ENCODE assay signal across 8 cellular contexts in the genomic region with DNA sequence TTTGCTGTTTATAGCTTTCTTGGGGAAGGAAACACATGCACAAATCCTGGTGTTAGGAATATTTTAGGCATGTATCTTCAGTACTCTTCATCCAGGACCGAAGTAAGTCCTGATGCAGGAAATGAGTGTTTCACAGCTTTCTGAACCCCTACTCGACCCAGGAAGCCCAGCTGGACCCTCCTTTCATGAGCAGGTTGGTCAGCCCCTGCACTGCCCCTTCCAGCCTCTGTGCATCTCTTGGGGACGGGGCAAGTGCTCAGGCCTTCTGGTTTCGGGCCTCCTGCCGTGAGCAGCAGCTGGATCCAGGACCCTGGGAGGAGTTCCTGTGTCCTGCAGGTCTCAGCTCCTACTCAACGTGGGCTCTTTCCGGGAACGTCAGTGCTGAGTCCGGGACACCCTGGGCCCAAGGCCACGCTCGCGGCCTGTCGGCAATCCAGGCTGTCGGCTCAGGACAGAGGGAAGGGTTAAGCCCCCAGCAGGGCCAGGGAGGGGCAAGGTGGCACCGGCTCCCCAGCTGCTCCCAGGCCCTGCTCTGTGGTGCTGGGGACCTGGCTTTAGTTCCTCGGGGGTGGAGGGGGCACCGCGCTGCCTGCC. TPM values are rescaled to one million over a fixed set of nuclear protein-coding genes. Genes with fewer than 3 reads are reported as not detected.
A peak's percentile ranks its signal among the peaks of the same experiment; 100 is the strongest.
DNase-seq lines count a peak whose midpoint lies in the region; ATAC-seq, FAIRE-seq and TF ChIP-seq lines count a peak whose summit lies in the region.
"Not testable (repeated sequence)": the region's sequence is repeated elsewhere in the genome, so short reads cannot be mapped to it uniquely, and the experiment has no call there.

No MANE protein-coding gene starts in this region.

- peak overlapping the region; percentile 88 for H3K4me3 Mint-ChIP-seq in T-helper 1 cell treated with Interleukin-12 subunit alpha and Interleukin-12 subunit beta and Interleukin-4 antibody, amounts not matched to agents 30 μg/mL and 1 μg/mL, for 36 hours
- H3K4me3 Mint-ChIP-seq in immature natural killer cell, result peak overlapping the region; percentile 90 to 99 (median 92)
- peak overlapping the region; percentile 90 to 100 (median 94) for H3K4me3 Mint-ChIP-seq in naive thymus-derived CD8-positive, alpha-beta T cell

- BruUV-seq in endothelial cell of umbilical vein (replicated peaks; lab: Mats Ljungman, UMichigan), result not testable (repeated sequence)

- dilution Hi-C loops in endothelial cell of umbilical vein (cut with MboI; ENCODE audit: extremely low pct_ligation_motif_present, low sequenced_read_pairs), result not testable (repeated sequence)

- not testable (repeated sequence) for H3K27me3 ChIP-seq in H7 (ENCODE audit: control insufficient read depth, insufficient read depth, low read length); adipocyte (replicated peaks; ENCODE audit: control insufficient read depth, insufficient read depth, low read length); endothelial cell of umbilical vein (ENCODE audit: control insufficient read depth in 2 of 2, insufficient read depth in 2 of 2, low read length in 2 of 2); spleen (replicated peaks in 1 of 7)

- not testable (repeated sequence) for H3K36me3 ChIP-seq in H7 (replicated peaks; ENCODE audit: control insufficient read depth, insufficient read depth, low read length); adipocyte (ENCODE audit: control insufficient read depth, insufficient read depth, low read length, severe bottlenecking); endothelial cell of umbilical vein (ENCODE audit: control insufficient read depth in 2 of 2, extremely low read depth in 1 of 2, insufficient read depth in 2 of 2, low read length in 2 of 2); spleen

- WGBS in spleen, 5 donors, result 8 to 16% (median 11%) methylated on average over 2 to 5 of the region's 18 CpGs

- DNase-seq in AG04449 (ENCODE audit: low read depth, low spot score); H7; adipocyte (ENCODE audit: low read depth); endothelial cell of umbilical vein (ENCODE audit: low read depth, low spot score); immature natural killer cell: not testable (repeated sequence)
- DNase-seq in naive thymus-derived CD8-positive, alpha-beta T cell, result peak in 1 of 10 donors; percentile 37
- peak; percentile 80 for DNase-seq in spleen

- not testable (repeated sequence) for H3K9me3 Mint-ChIP-seq in T-helper 1 cell treated with Interleukin-12 subunit alpha and Interleukin-12 subunit beta and Interleukin-4 antibody, amounts not matched to agents 30 μg/mL and 1 μg/mL, for 36 hours; immature natural killer cell; naive thymus-derived CD8-positive, alpha-beta T cell

- peaks cover 13% of the 10 kb centered on the region for H3K79me2 ChIP-seq in endothelial cell of umbilical vein (ENCODE audit: control insufficient read depth, insufficient read depth, low read length)

- peak; percentile 32 for TF ChIP-seq POLR2A in endothelial cell of umbilical vein (IDR thresholded peaks at IDR 0.05; ENCODE audit: low read depth, low read length)
- TF ChIP-seq POLR2A in spleen (IDR thresholded peaks at IDR 0.05), result not testable (repeated sequence)

- H3K9me1 ChIP-seq in endothelial cell of umbilical vein (replicated peaks; ENCODE audit: control insufficient read depth, extremely low read depth, insufficient read depth, low read length), result not testable (repeated sequence)

- not testable (repeated sequence) for H4K20me1 ChIP-seq in endothelial cell of umbilical vein (replicated peaks; ENCODE audit: control insufficient read depth, extremely low read depth, insufficient read depth, low read length)

- intact Hi-C loops in endothelial cell of umbilical vein (cut with micrococcal nuclease) (loop anchor here (5.0 kb wide), 3 partner anchors 73 to 207 kb away; a partner anchor contains a TSS), spleen (cut with DNase I; ENCODE audit: low total_unique reads) (loop anchor here (5.0 kb wide), 1 partner anchor 47 kb away; no protein-coding TSS in a partner anchor)

- H3K9me3 ChIP-seq in adipocyte (ENCODE audit: control insufficient read depth, low read length); endothelial cell of umbilical vein (replicated peaks; ENCODE audit: control insufficient read depth, insufficient read depth, low read length); spleen: not testable (repeated sequence)

- H3K4me3 ChIP-seq in AG04449 (ENCODE audit: low read depth, low read length), result peak overlapping the region; percentile 67
- peak overlapping the region; percentile 12; the same call in 1 of the 2 replicates for H3K4me3 ChIP-seq in H7 (ENCODE audit: insufficient read depth, low read depth, low read length)
- H3K4me3 ChIP-seq in adipocyte (ENCODE audit: low read length), result peak overlapping the region; percentile 91
- peak overlapping the region; percentile 49 to 70 (median 55) for H3K4me3 ChIP-seq in endothelial cell of umbilical vein (replicated peaks in 1 of 3; ENCODE audit: insufficient read depth in 1 of 3, low read depth in 1 of 3, low read length in 3 of 3)
- peak overlapping the region; percentile 32 to 74 (median 65) for H3K4me3 ChIP-seq in spleen

- not testable (repeated sequence) for H3K27ac ChIP-seq in endothelial cell of umbilical vein (ENCODE audit: insufficient read depth, low read depth, low read length)
- peak overlapping the region; percentile 81 to 97 (median 90) for H3K27ac ChIP-seq in spleen

- H3K4me2 ChIP-seq in endothelial cell of umbilical vein (ENCODE audit: insufficient read depth, low read length), result peak overlapping the region; percentile 84

- peaks cover 44% of the 10 kb centered on the region for H3K4me1 Mint-ChIP-seq in T-helper 1 cell treated with Interleukin-12 subunit alpha and Interleukin-12 subunit beta and Interleukin-4 antibody, amounts not matched to agents 30 μg/mL and 1 μg/mL, for 36 hours (ENCODE audit: low read depth)
- H3K4me1 Mint-ChIP-seq in immature natural killer cell, result peaks cover 70 to 72% of the 10 kb centered on the region in 2 donors
- H3K4me1 Mint-ChIP-seq in naive thymus-derived CD8-positive, alpha-beta T cell, result peaks cover 33 to 67% (median 52%) of the 10 kb centered on the region in 4 donors

- CTCF ChIA-PET in AG04449 (lab: Yijun Ruan, JAX), result interaction anchor here (0.7 to 1.5 kb wide), 7 partner anchors 7 to 208 kb away, joined by 3 to 10 read pairs (median 3); no protein-coding TSS in a partner anchor
- CTCF ChIA-PET in endothelial cell of umbilical vein (lab: Charles Lee), result interaction anchor here (1.7 to 1.9 kb wide), 2 partner anchors 59 to 139 kb away, joined by 8 to 10 read pairs; no protein-coding TSS in a partner anchor

- not testable (repeated sequence) for H2AFZ ChIP-seq in endothelial cell of umbilical vein (ENCODE audit: low read depth, low read length)

- H3K36me3 Mint-ChIP-seq in T-helper 1 cell treated with Interleukin-12 subunit alpha and Interleukin-12 subunit beta and Interleukin-4 antibody, amounts not matched to agents 30 μg/mL and 1 μg/mL, for 36 hours (ENCODE audit: low read depth), result peaks cover 30% of the 10 kb centered on the region
- peaks cover under 1 to 17% (median 16%) of the 10 kb centered on the region in 3 donors for H3K36me3 Mint-ChIP-seq in immature natural killer cell
- peaks cover 6 to 16% (median 15%) of the 10 kb centered on the region in 3 donors for H3K36me3 Mint-ChIP-seq in naive thymus-derived CD8-positive, alpha-beta T cell

- H3K4me1 ChIP-seq in adipocyte (ENCODE audit: control insufficient read depth, insufficient read depth, low read length) (peaks cover 27% of the 10 kb centered on the region), endothelial cell of umbilical vein (ENCODE audit: control insufficient read depth, extremely low read depth, insufficient read depth, low read length) (peaks cover 17% of the 10 kb centered on the region), spleen (peaks cover 38 to 82% (median 63%) of the 10 kb centered on the region in 6 donors)

- peak overlapping the region; percentile 83 for H3K27ac Mint-ChIP-seq in T-helper 1 cell treated with Interleukin-12 subunit alpha and Interleukin-12 subunit beta and Interleukin-4 antibody, amounts not matched to agents 30 μg/mL and 1 μg/mL, for 36 hours
- H3K27ac Mint-ChIP-seq in immature natural killer cell, result peak overlapping the region; percentile 95 to 97 (median 97)
- peak overlapping the region; percentile 95 to 100 (median 98) for H3K27ac Mint-ChIP-seq in naive thymus-derived CD8-positive, alpha-beta T cell

- POLR2A ChIA-PET in AG04449 (lab: Yijun Ruan, JAX), result interaction anchor here (0.7 kb wide), 1 partner anchor 43 kb away, joined by 3 read pairs; no protein-coding TSS in a partner anchor
- POLR2A ChIA-PET in endothelial cell of umbilical vein (lab: Charles Lee), result not testable (repeated sequence)
- POLR2A ChIA-PET in naive thymus-derived CD8-positive, alpha-beta T cell (lab: Charles Lee), result interaction anchor here (1.1 to 2.1 kb wide), 10 partner anchors 9 to 141 kb away, joined by 3 to 17 read pairs (median 7); a partner anchor contains a TSS

- peak; percentile 96 for FAIRE-seq in endothelial cell of umbilical vein (lab: Jason Lieb, UNC)

- H3K27me3 Mint-ChIP-seq in T-helper 1 cell treated with Interleukin-12 subunit alpha and Interleukin-12 subunit beta and Interleukin-4 antibody, amounts not matched to agents 30 μg/mL and 1 μg/mL, for 36 hours (ENCODE audit: low read depth); naive thymus-derived CD8-positive, alpha-beta T cell: not testable (repeated sequence)
- peaks cover 8 to 34% (median 9%) of the 10 kb centered on the region in 3 donors for H3K27me3 Mint-ChIP-seq in immature natural killer cell (ENCODE audit: low read depth in 3 of 3)

- not testable (repeated sequence) for ATAC-seq in naive thymus-derived CD8-positive, alpha-beta T cell

- TF ChIP-seq CTCF in AG04449 (IDR thresholded peaks at IDR 0.05; ENCODE audit: insufficient read depth, low read length, missing control alignments); endothelial cell of umbilical vein (IDR thresholded peaks at IDR 0.05; ENCODE audit: extremely low read depth in 1 of 2, insufficient read depth in 1 of 2, low read depth in 1 of 2, low read length in 2 of 2): not testable (repeated sequence)
- peak in 1 of 11 experiments; percentile 6 for TF ChIP-seq CTCF in spleen (IDR thresholded peaks at IDR 0.05 in 8 of 11, conservative IDR thresholded peaks at IDR 0.05 in 3 of 11)

- H3K9ac ChIP-seq in adipocyte (ENCODE audit: low read length), result peak overlapping the region; percentile 92
- H3K9ac ChIP-seq in endothelial cell of umbilical vein (replicated peaks; ENCODE audit: extremely low read depth, insufficient read depth, low read length), result peak overlapping the region; percentile 7

RNA-seq across cellular contexts. Expression of a gene that starts 2.5 kb away (rescaled TPM):
- total RNA-seq in H7 (2014; rRNA removed; shearing (Covaris generic)), result 374 and 379 TPM in 2 replicates
- total RNA-seq in endothelial cell of umbilical vein, result 219 and 263 TPM in 2 replicates
- polyA plus RNA-seq in endothelial cell of umbilical vein, result 1,135 and 1,428 TPM in 2 replicates
- 681 and 696 TPM in 2 replicates for polyA plus RNA-seq in endothelial cell of umbilical vein (2011; cell fraction: cytosol; rRNA removed)
- 144 and 187 TPM in 2 replicates for polyA plus RNA-seq in endothelial cell of umbilical vein (2011; cell fraction: nucleus; rRNA removed)
- polyA plus RNA-seq in endothelial cell of umbilical vein (2012), result 576 and 617 TPM in 2 replicates
- 371 and 437 TPM in 2 replicates for polyA minus RNA-seq in endothelial cell of umbilical vein
- 132 TPM for polyA minus RNA-seq in endothelial cell of umbilical vein (2011; cell fraction: cytosol; rRNA and poly(A)+ RNA removed)
- polyA minus RNA-seq in endothelial cell of umbilical vein (2011; cell fraction: nucleus; rRNA and poly(A)+ RNA removed), result 35.2 and 49.4 TPM in 2 replicates
- polyA plus RNA-seq in immature natural killer cell, result 1,000 to 10,000 TPM; 4,348 to 7,867 (median 6,958) TPM
- total RNA-seq in naive thymus-derived CD8-positive, alpha-beta T cell, result 100 to 1,000 TPM; 115 to 122 TPM
- polyA plus RNA-seq in naive thymus-derived CD8-positive, alpha-beta T cell, result 1,000 to 10,000 TPM; 2,345 to 2,732 (median 2,362) TPM
- 1,000 to 10,000 TPM in 4 of 7 donors, 100 to 1,000 TPM in 3; 507 to 1,635 (median 1,062) TPM for total RNA-seq in spleen
- polyA plus RNA-seq in spleen, result 1,000 to 10,000 TPM in 1 of 3 donors, 100 to 1,000 TPM in 2; 680 to 1,006 (median 885) TPM

RNA-seq across cellular contexts. Expression of a gene that starts 3.8 kb away (rescaled TPM):
- 1,398 and 1,404 TPM in 2 replicates for total RNA-seq in H7 (2014; rRNA removed; shearing (Covaris generic))
- total RNA-seq in endothelial cell of umbilical vein, result 4.0 and 11.5 TPM in 2 replicates
- 24.6 and 34.1 TPM in 2 replicates for polyA plus RNA-seq in endothelial cell of umbilical vein
- 16.0 and 16.3 TPM in 2 replicates for polyA plus RNA-seq in endothelial cell of umbilical vein (2011; cell fraction: cytosol; rRNA removed)
- 3.6 and 5.7 TPM in 2 replicates for polyA plus RNA-seq in endothelial cell of umbilical vein (2011; cell fraction: nucleus; rRNA removed)
- polyA plus RNA-seq in endothelial cell of umbilical vein (2012), result 4.2 and 10.0 TPM in 2 replicates
- polyA minus RNA-seq in endothelial cell of umbilical vein, result 29.1 and 50.9 TPM in 2 replicates
- 128 TPM for polyA minus RNA-seq in endothelial cell of umbilical vein (2011; cell fraction: cytosol; rRNA and poly(A)+ RNA removed)
- 0.72 and 3.4 TPM in 2 replicates for polyA minus RNA-seq in endothelial cell of umbilical vein (2011; cell fraction: nucleus; rRNA and poly(A)+ RNA removed)
- 1,000 to 10,000 TPM; 2,792 to 4,533 (median 3,562) TPM for polyA plus RNA-seq in immature natural killer cell
- 10 to 100 TPM; 90.0 to 91.0 TPM for total RNA-seq in naive thymus-derived CD8-positive, alpha-beta T cell
- 1,000 to 10,000 TPM; 1,833 to 2,198 (median 2,135) TPM for polyA plus RNA-seq in naive thymus-derived CD8-positive, alpha-beta T cell
- total RNA-seq in spleen, result 100 to 1,000 TPM; 333 to 670 (median 510) TPM
- polyA plus RNA-seq in spleen, result 100 to 1,000 TPM; 314 to 496 (median 327) TPM

RNA-seq across cellular contexts. Expression of a gene that starts 10.6 kb away (rescaled TPM):
- 278 and 328 TPM in 2 replicates for total RNA-seq in H7 (2014; rRNA removed; shearing (Covaris generic))
- 323 and 416 TPM in 2 replicates for total RNA-seq in endothelial cell of umbilical vein
- polyA plus RNA-seq in endothelial cell of umbilical vein, result 950 and 1,150 TPM in 2 replicates
- 508 and 687 TPM in 2 replicates for polyA plus RNA-seq in endothelial cell of umbilical vein (2011; cell fraction: cytosol; rRNA removed)
- 108 and 156 TPM in 2 replicates for polyA plus RNA-seq in endothelial cell of umbilical vein (2011; cell fraction: nucleus; rRNA removed)
- 954 and 1,155 TPM in 2 replicates for polyA plus RNA-seq in endothelial cell of umbilical vein (2012)
- polyA minus RNA-seq in endothelial cell of umbilical vein, result 307 and 358 TPM in 2 replicates
- 507 TPM for polyA minus RNA-seq in endothelial cell of umbilical vein (2011; cell fraction: cytosol; rRNA and poly(A)+ RNA removed)
- 50.7 and 85.4 TPM in 2 replicates for polyA minus RNA-seq in endothelial cell of umbilical vein (2011; cell fraction: nucleus; rRNA and poly(A)+ RNA removed)
- 100 to 1,000 TPM; 138 to 675 (median 423) TPM for polyA plus RNA-seq in immature natural killer cell
- 10 to 100 TPM; 11.3 to 11.9 TPM for total RNA-seq in naive thymus-derived CD8-positive, alpha-beta T cell
- polyA plus RNA-seq in naive thymus-derived CD8-positive, alpha-beta T cell, result 100 to 1,000 TPM in 2 of 3 donors, 10 to 100 TPM in 1; 45.1 to 202 (median 196) TPM
- total RNA-seq in spleen, result 100 to 1,000 TPM; 314 to 942 (median 472) TPM
- polyA plus RNA-seq in spleen, result 100 to 1,000 TPM; 391 to 618 (median 599) TPM

RNA-seq across cellular contexts. Expression of a gene that starts 10.8 kb away (rescaled TPM):
- total RNA-seq in H7 (2014; rRNA removed; shearing (Covaris generic)), result not detected in 2 replicates
- total RNA-seq in endothelial cell of umbilical vein (not detected in 2 replicates), spleen (not detected)
- polyA plus RNA-seq in endothelial cell of umbilical vein (not detected in 2 replicates), immature natural killer cell (not detected), spleen (not detected)
- polyA plus RNA-seq in endothelial cell of umbilical vein (2011; cell fraction: cytosol; rRNA removed), result not detected in 2 replicates
- not detected in 2 replicates for polyA plus RNA-seq in endothelial cell of umbilical vein (2011; cell fraction: nucleus; rRNA removed)
- not detected in 2 replicates for polyA plus RNA-seq in endothelial cell of umbilical vein (2012)
- not detected in 2 replicates for polyA minus RNA-seq in endothelial cell of umbilical vein
- not detected for polyA minus RNA-seq in endothelial cell of umbilical vein (2011; cell fraction: cytosol; rRNA and poly(A)+ RNA removed)
- polyA minus RNA-seq in endothelial cell of umbilical vein (2011; cell fraction: nucleus; rRNA and poly(A)+ RNA removed), result not detected in 2 replicates
- total RNA-seq in naive thymus-derived CD8-positive, alpha-beta T cell, result not detected
- not detected for polyA plus RNA-seq in naive thymus-derived CD8-positive, alpha-beta T cell

RNA-seq across cellular contexts. Expression of a gene that starts 21.1 kb away (rescaled TPM):
- total RNA-seq in H7 (2014; rRNA removed; shearing (Covaris generic)), result 69.0 and 102 TPM in 2 replicates
- total RNA-seq in endothelial cell of umbilical vein, result 42.4 and 48.1 TPM in 2 replicates
- 31.6 and 37.9 TPM in 2 replicates for polyA plus RNA-seq in endothelial cell of umbilical vein
- polyA plus RNA-seq in endothelial cell of umbilical vein (2011; cell fraction: cytosol; rRNA removed), result 6.3 and 10.3 TPM in 2 replicates
- 302 and 379 TPM in 2 replicates for polyA plus RNA-seq in endothelial cell of umbilical vein (2011; cell fraction: nucleus; rRNA removed)
- 14.3 and 31.3 TPM in 2 replicates for polyA plus RNA-seq in endothelial cell of umbilical vein (2012)
- 12.9 and 13.3 TPM in 2 replicates for polyA minus RNA-seq in endothelial cell of umbilical vein
- 0.61 TPM for polyA minus RNA-seq in endothelial cell of umbilical vein (2011; cell fraction: cytosol; rRNA and poly(A)+ RNA removed)
- 19.8 and 36.7 TPM in 2 replicates for polyA minus RNA-seq in endothelial cell of umbilical vein (2011; cell fraction: nucleus; rRNA and poly(A)+ RNA removed)
- polyA plus RNA-seq in immature natural killer cell, result 10 to 100 TPM in 2 of 3 donors, 1 to 10 TPM in 1; 8.1 to 17.4 (median 11.4) TPM
- total RNA-seq in naive thymus-derived CD8-positive, alpha-beta T cell, result 100 to 1,000 TPM; 662 to 707 TPM
- polyA plus RNA-seq in naive thymus-derived CD8-positive, alpha-beta T cell, result 10 to 100 TPM in 2 of 3 donors, 1 to 10 TPM in 1; 8.1 to 14.9 (median 11.2) TPM
- 100 to 1,000 TPM in 6 of 7 donors, 10 to 100 TPM in 1; 53.4 to 182 (median 128) TPM for total RNA-seq in spleen
- polyA plus RNA-seq in spleen, result 100 to 1,000 TPM; 127 to 250 (median 134) TPM

Comparison
In these comparisons a context has a peak if more than half of its experiments do, and no peak if none do; other contexts are left out.
1. H3K4me3 ChIP-seq: peak in every context shown above with its lines; median percentile 91 in adipocyte; 67 in AG04449; 65 in spleen; 55 in endothelial cell of umbilical vein; 12 in H7.
2. RNA of a gene that starts 10.6 kb away (total RNA-seq): 314 to 942 TPM in spleen, 323 to 416 TPM in endothelial cell of umbilical vein and 278 to 328 TPM in H7; 11.3 to 11.9 TPM in naive thymus-derived CD8-positive, alpha-beta T cell; every median in the first group is over 10 times any median in the second.
3. Peak in every context shown above with its lines, with median percentiles within 50 percentile points of each other: H3K27ac Mint-ChIP-seq and H3K4me3 Mint-ChIP-seq.